ENCODE assay signal across 23 cellular contexts in the genomic region with DNA sequence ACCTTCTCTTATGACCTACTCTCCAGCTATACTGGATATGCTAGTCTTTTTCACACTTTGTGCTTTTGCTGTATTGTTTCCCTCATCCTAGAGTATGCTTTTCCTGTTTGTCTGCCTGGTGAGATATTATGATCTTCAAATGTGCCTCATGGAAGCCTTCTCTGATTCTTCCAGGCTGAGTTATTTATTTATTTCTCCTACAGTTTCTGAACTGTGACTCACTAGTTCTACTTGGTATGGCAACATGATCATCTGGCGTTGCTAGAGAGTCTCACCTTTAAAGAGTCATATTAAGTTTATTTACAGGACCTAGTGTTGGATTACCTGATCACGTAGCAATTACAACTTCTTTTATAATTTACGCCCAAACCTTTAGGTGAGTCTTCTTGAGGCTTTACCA.
"Had no signal": no experiment of that assay in that cellular context is flagged by ENCODE, and none has a peak within 500 bp of the region (broad histone marks: within the 10 kb centered on the region; RNA-seq: fewer than 3 reads in every experiment).

No MANE protein-coding gene starts in this region.

- H3K4me3 Mint-ChIP-seq: activated CD4-positive, alpha-beta memory T cell treated with anti-CD3 and anti-CD28 coated beads, Interleukin-2, amount 10 ng/mL, durations not matched to agents 7 days and 5 days; activated CD4-positive, alpha-beta T cell treated with anti-CD3 and anti-CD28 coated beads, Interleukin-2, amount 10 ng/mL, durations not matched to agents 7 days and 5 days; activated T-cell treated with anti-CD3 and anti-CD28 coated beads, Interleukin-2, amount 50 U/mL, for 24 hours; activated T-helper 17 cell treated with anti-CD3 and anti-CD28 coated beads, Interleukin-2, amount 50 U/mL, for 72 hours; central memory CD8-positive, alpha-beta T cell; dendritic cell treated with granulocyte-macrophage colony-stimulating factor and Interleukin-4, amounts not matched to agents 40 ng/mL and 50 ng/mL, for 4 days; natural killer cell treated with Interleukin-12 subunit alpha and Interleukin-12 subunit beta and Interleukin-15 and Interleukin-18, amount 100 ng/mL, for 72 hours; WTC11 had no signal

- H3K27me3 Mint-ChIP-seq: activated CD4-positive, alpha-beta memory T cell treated with anti-CD3 and anti-CD28 coated beads, Interleukin-2, amount 10 ng/mL, durations not matched to agents 7 days and 5 days; activated T-cell treated with anti-CD3 and anti-CD28 coated beads, Interleukin-2, amount 50 U/mL, for 24 hours; dendritic cell treated with granulocyte-macrophage colony-stimulating factor and Interleukin-4, amounts not matched to agents 40 ng/mL and 50 ng/mL, for 4 days had no signal

- H3K36me3 Mint-ChIP-seq: natural killer cell treated with Interleukin-12 subunit alpha and Interleukin-12 subunit beta and Interleukin-15 and Interleukin-18, amount 100 ng/mL, for 72 hours had no signal

- H3K27ac Mint-ChIP-seq: activated CD4-positive, alpha-beta memory T cell treated with anti-CD3 and anti-CD28 coated beads, Interleukin-2, amount 10 ng/mL, durations not matched to agents 7 days and 5 days; activated CD4-positive, alpha-beta T cell treated with anti-CD3 and anti-CD28 coated beads, Interleukin-2, amount 10 ng/mL, durations not matched to agents 7 days and 5 days; activated T-cell treated with anti-CD3 and anti-CD28 coated beads, Interleukin-2, amount 50 U/mL, for 24 hours; activated T-helper 17 cell treated with anti-CD3 and anti-CD28 coated beads, Interleukin-2, amount 50 U/mL, for 72 hours; dendritic cell treated with granulocyte-macrophage colony-stimulating factor and Interleukin-4, amounts not matched to agents 40 ng/mL and 50 ng/mL, for 4 days; natural killer cell treated with Interleukin-12 subunit alpha and Interleukin-12 subunit beta and Interleukin-15 and Interleukin-18, amount 100 ng/mL, for 72 hours; WTC11 had no signal

- H3K27ac ChIP-seq: breast epithelium, epithelial cell of prostate, left ventricle myocardium inferior, spleen, vagina had no signal

- DNase-seq: activated CD4-positive, alpha-beta memory T cell treated with anti-CD3 and anti-CD28 coated beads, Interleukin-2, amount 10 ng/mL, durations not matched to agents 7 days and 5 days; activated CD4-positive, alpha-beta T cell treated with anti-CD3 and anti-CD28 coated beads for 1 hour; activated CD4-positive, alpha-beta T cell treated with anti-CD3 and anti-CD28 coated beads, Interleukin-2, amount 10 ng/mL, durations not matched to agents 7 days and 5 days; activated CD8-positive, alpha-beta memory T cell treated with anti-CD3 and anti-CD28 coated beads, Interleukin-2, amount 50 U/mL, for 48 hours; activated gamma-delta T cell treated with Interleukin-2 at 50 U/mL for 16 hours; activated naive CD4-positive, alpha-beta T cell treated with anti-CD3 and anti-CD28 coated beads, Interleukin-2, amount 50 U/mL, for 16 hours; activated T-cell treated with anti-CD3 and anti-CD28 coated beads, Interleukin-2, amount 50 U/mL, for 24 hours; effector CD4-positive, alpha-beta T cell; left ventricle myocardium inferior; mucosa of descending colon; right cardiac atrium; spleen; stimulated activated naive CD4-positive, alpha-beta T cell treated with Interleukin-2 at 50 U/mL for 16 hours; T-helper 2 cell; trophoblast cell had no signal

- H3K9me3 Mint-ChIP-seq: activated CD4-positive, alpha-beta memory T cell treated with anti-CD3 and anti-CD28 coated beads, Interleukin-2, amount 10 ng/mL, durations not matched to agents 7 days and 5 days; activated CD4-positive, alpha-beta T cell treated with anti-CD3 and anti-CD28 coated beads, Interleukin-2, amount 10 ng/mL, durations not matched to agents 7 days and 5 days; activated T-cell treated with anti-CD3 and anti-CD28 coated beads, Interleukin-2, amount 50 U/mL, for 24 hours; central memory CD8-positive, alpha-beta T cell; dendritic cell treated with granulocyte-macrophage colony-stimulating factor and Interleukin-4, amounts not matched to agents 40 ng/mL and 50 ng/mL, for 4 days had no signal

- ATAC-seq: activated T-helper 17 cell treated with anti-CD3 and anti-CD28 coated beads, Interleukin-2, amount 50 U/mL, for 72 hours; mucosa of descending colon; natural killer cell treated with Interleukin-12 subunit alpha and Interleukin-12 subunit beta and Interleukin-15 and Interleukin-18, amount 100 ng/mL, for 72 hours; right cardiac atrium; WTC11 had no signal

- H3K4me1 Mint-ChIP-seq: activated CD4-positive, alpha-beta memory T cell treated with anti-CD3 and anti-CD28 coated beads, Interleukin-2, amount 10 ng/mL, durations not matched to agents 7 days and 5 days; activated CD4-positive, alpha-beta T cell treated with anti-CD3 and anti-CD28 coated beads, Interleukin-2, amount 10 ng/mL, durations not matched to agents 7 days and 5 days; activated T-helper 17 cell treated with anti-CD3 and anti-CD28 coated beads, Interleukin-2, amount 50 U/mL, for 72 hours; central memory CD8-positive, alpha-beta T cell had no signal
